ENCODE assay signal across 1 cellular context in the genomic region with DNA sequence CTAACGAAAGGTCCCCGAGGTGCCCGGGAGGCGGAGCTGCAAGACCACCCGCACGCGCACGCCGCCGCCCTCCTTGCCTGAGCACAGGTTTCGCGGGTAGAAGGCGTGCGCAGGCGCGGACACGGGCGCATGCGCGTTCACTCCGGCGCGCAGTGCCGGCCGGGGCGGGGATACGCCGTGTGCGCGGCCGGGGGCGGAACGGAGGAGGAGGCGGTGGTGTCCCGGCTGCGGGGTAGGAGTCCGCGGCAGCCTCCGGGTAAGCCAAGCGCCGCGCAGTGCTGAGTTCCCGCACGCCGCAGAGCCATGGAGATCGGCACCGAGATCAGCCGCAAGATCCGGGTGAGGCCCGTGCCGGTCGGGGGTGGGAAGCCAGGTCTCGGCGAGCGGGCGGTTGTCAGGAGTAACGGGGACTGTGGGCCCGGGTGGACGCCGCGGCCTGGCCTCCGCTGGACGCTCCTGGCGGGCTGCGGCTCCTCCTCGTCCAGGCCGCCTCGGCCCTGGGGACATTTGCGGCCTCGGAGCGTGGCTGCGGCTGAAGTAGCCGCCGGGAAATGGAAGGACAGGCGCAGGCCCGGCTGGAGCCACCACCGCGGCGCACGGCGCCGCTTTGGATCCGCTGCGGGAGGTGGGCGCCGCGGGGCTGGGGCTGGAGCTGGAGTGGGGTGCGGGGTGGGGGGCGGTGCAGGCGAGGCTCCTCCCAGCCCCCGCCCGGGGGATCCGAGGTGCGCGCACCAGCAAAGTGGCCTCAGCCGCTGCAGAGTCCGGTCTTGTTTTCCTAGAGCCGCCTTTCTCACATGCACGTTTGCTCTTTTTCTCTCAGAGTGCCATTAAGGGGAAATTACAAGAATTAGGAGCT.
TF ChIP-seq lines count a peak whose summit lies in the region.

A gene with protein sequence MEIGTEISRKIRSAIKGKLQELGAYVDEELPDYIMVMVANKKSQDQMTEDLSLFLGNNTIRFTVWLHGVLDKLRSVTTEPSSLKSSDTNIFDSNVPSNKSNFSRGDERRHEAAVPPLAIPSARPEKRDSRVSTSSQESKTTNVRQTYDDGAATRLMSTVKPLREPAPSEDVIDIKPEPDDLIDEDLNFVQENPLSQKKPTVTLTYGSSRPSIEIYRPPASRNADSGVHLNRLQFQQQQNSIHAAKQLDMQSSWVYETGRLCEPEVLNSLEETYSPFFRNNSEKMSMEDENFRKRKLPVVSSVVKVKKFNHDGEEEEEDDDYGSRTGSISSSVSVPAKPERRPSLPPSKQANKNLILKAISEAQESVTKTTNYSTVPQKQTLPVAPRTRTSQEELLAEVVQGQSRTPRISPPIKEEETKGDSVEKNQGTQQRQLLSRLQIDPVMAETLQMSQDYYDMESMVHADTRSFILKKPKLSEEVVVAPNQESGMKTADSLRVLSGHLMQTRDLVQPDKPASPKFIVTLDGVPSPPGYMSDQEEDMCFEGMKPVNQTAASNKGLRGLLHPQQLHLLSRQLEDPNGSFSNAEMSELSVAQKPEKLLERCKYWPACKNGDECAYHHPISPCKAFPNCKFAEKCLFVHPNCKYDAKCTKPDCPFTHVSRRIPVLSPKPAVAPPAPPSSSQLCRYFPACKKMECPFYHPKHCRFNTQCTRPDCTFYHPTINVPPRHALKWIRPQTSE (plus strand): TSS at position 207 of the 856 bp plus-strand sequence. CDS start 97 bp downstream, at position 304.

TF ChIP-seq in HEK293, 187 proteins besides CTCF, POLR2A, EP300 and RAD21 (continued from another document and continues in another):
- TF ChIP-seq, protein P1, sequence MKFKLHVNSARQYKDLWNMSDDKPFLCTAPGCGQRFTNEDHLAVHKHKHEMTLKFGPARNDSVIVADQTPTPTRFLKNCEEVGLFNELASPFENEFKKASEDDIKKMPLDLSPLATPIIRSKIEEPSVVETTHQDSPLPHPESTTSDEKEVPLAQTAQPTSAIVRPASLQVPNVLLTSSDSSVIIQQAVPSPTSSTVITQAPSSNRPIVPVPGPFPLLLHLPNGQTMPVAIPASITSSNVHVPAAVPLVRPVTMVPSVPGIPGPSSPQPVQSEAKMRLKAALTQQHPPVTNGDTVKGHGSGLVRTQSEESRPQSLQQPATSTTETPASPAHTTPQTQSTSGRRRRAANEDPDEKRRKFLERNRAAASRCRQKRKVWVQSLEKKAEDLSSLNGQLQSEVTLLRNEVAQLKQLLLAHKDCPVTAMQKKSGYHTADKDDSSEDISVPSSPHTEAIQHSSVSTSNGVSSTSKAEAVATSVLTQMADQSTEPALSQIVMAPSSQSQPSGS (tag by site-specific recombination; IDR thresholded peaks at IDR 0.05; ENCODE audit: low read depth) = no peak
- no peak for TF ChIP-seq GLI4 (tag by site-specific recombination; IDR thresholded peaks at IDR 0.05)
- TF ChIP-seq ZNF529 (tag by site-specific recombination; IDR thresholded peaks at IDR 0.05; ENCODE audit: insufficient replicate concordance) = no peak
- TF ChIP-seq SP2 (tag by site-specific recombination; IDR thresholded peaks at IDR 0.05) = peak; percentile 67
- TF ChIP-seq ZNF664 (tag by site-specific recombination; IDR thresholded peaks at IDR 0.05) = no peak
- no peak for TF ChIP-seq ZNF629 (tag by site-specific recombination; IDR thresholded peaks at IDR 0.05)
- TF ChIP-seq ZBTB7A (tag by site-specific recombination; IDR thresholded peaks at IDR 0.05; ENCODE audit: low read depth) = no peak
- no peak for TF ChIP-seq ZSCAN23 (tag by site-specific recombination; IDR thresholded peaks at IDR 0.05)
- TF ChIP-seq ZFP41 (tag by site-specific recombination; IDR thresholded peaks at IDR 0.05; ENCODE audit: borderline replicate concordance) = no peak
- TF ChIP-seq SCRT1 (tag by site-specific recombination; IDR thresholded peaks at IDR 0.05; ENCODE audit: borderline replicate concordance) = no peak
- TF ChIP-seq ZSCAN30 (tag by site-specific recombination; IDR thresholded peaks at IDR 0.05) = peak; percentile 55
- peak; percentile 57; the same call in 1 of the 2 replicates for TF ChIP-seq ZNF561 (tag by site-specific recombination; IDR thresholded peaks at IDR 0.05; ENCODE audit: borderline replicate concordance)
- TF ChIP-seq, protein P2, sequence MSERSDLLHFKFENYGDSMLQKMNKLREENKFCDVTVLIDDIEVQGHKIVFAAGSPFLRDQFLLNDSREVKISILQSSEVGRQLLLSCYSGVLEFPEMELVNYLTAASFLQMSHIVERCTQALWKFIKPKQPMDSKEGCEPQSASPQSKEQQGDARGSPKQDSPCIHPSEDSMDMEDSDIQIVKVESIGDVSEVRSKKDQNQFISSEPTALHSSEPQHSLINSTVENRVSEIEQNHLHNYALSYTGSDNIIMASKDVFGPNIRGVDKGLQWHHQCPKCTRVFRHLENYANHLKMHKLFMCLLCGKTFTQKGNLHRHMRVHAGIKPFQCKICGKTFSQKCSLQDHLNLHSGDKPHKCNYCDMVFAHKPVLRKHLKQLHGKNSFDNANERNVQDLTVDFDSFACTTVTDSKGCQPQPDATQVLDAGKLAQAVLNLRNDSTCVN (tag by site-specific recombination; optimal IDR thresholded peaks at IDR 0.05) = peak; percentile 96
- TF ChIP-seq, protein P3, sequence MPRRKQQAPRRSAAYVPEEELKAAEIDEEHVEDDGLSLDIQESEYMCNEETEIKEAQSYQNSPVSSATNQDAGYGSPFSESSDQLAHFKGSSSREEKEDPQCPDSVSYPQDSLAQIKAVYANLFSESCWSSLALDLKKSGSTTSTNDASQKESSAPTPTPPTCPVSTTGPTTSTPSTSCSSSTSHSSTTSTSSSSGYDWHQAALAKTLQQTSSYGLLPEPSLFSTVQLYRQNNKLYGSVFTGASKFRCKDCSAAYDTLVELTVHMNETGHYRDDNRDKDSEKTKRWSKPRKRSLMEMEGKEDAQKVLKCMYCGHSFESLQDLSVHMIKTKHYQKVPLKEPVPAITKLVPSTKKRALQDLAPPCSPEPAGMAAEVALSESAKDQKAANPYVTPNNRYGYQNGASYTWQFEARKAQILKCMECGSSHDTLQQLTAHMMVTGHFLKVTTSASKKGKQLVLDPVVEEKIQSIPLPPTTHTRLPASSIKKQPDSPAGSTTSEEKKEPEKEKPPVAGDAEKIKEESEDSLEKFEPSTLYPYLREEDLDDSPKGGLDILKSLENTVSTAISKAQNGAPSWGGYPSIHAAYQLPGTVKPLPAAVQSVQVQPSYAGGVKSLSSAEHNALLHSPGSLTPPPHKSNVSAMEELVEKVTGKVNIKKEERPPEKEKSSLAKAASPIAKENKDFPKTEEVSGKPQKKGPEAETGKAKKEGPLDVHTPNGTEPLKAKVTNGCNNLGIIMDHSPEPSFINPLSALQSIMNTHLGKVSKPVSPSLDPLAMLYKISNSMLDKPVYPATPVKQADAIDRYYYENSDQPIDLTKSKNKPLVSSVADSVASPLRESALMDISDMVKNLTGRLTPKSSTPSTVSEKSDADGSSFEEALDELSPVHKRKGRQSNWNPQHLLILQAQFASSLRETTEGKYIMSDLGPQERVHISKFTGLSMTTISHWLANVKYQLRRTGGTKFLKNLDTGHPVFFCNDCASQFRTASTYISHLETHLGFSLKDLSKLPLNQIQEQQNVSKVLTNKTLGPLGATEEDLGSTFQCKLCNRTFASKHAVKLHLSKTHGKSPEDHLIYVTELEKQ (tag by site-specific recombination; IDR thresholded peaks at IDR 0.05; ENCODE audit: borderline replicate concordance) = no peak
- TF ChIP-seq ZNF169 (tag by site-specific recombination; IDR thresholded peaks at IDR 0.05) = no peak
- TF ChIP-seq SCRT2 (tag by site-specific recombination; IDR thresholded peaks at IDR 0.05) = no peak
- no peak for TF ChIP-seq ZNF311 (tag by site-specific recombination; IDR thresholded peaks at IDR 0.05; ENCODE audit: borderline replicate concordance)
- TF ChIP-seq ZBTB20 (tag by site-specific recombination; IDR thresholded peaks at IDR 0.05) = peak; percentile 87
- TF ChIP-seq, protein P4, sequence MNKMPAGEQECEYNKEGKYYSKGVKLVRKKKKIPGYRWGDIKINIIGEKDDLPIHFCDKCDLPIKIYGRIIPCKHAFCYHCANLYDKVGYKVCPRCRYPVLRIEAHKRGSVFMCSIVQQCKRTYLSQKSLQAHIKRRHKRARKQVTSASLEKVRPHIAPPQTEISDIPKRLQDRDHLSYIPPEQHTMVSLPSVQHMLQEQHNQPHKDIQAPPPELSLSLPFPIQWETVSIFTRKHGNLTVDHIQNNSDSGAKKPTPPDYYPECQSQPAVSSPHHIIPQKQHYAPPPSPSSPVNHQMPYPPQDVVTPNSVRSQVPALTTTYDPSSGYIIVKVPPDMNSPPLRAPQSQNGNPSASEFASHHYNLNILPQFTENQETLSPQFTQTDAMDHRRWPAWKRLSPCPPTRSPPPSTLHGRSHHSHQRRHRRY (tag by site-specific recombination; IDR thresholded peaks at IDR 0.05) = no peak
- no peak for TF ChIP-seq ZNF707 (tag by site-specific recombination; IDR thresholded peaks at IDR 0.05)
- TF ChIP-seq, protein P5, sequence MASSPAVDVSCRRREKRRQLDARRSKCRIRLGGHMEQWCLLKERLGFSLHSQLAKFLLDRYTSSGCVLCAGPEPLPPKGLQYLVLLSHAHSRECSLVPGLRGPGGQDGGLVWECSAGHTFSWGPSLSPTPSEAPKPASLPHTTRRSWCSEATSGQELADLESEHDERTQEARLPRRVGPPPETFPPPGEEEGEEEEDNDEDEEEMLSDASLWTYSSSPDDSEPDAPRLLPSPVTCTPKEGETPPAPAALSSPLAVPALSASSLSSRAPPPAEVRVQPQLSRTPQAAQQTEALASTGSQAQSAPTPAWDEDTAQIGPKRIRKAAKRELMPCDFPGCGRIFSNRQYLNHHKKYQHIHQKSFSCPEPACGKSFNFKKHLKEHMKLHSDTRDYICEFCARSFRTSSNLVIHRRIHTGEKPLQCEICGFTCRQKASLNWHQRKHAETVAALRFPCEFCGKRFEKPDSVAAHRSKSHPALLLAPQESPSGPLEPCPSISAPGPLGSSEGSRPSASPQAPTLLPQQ (tag by site-specific recombination; IDR thresholded peaks at IDR 0.05) = peak; percentile 91
- no peak for TF ChIP-seq ZNF571 (tag by site-specific recombination; IDR thresholded peaks at IDR 0.05)
- TF ChIP-seq WT1 (tag by site-specific recombination; IDR thresholded peaks at IDR 0.05) = no peak; the same call in 1 of the 2 replicates
- no peak for TF ChIP-seq ZBTB21 (tag by site-specific recombination; IDR thresholded peaks at IDR 0.05)
- peak; percentile 95 for TF ChIP-seq ZFHX2 (tag by site-specific recombination; conservative IDR thresholded peaks at IDR 0.05)
- TF ChIP-seq ZNF335 (tag by site-specific recombination; conservative IDR thresholded peaks at IDR 0.05) = peak; percentile 83
- TF ChIP-seq ZNF548 (tag by site-specific recombination; IDR thresholded peaks at IDR 0.05) = no peak
- no peak for TF ChIP-seq ZNF830 (tag by site-specific recombination; IDR thresholded peaks at IDR 0.05; ENCODE audit: low read depth)
- TF ChIP-seq ZNF23 (tag by site-specific recombination; IDR thresholded peaks at IDR 0.05; ENCODE audit: borderline replicate concordance) = no peak
- TF ChIP-seq ZNF776 (tag by site-specific recombination; IDR thresholded peaks at IDR 0.05; ENCODE audit: borderline replicate concordance) = no peak
- peak; percentile 62 for TF ChIP-seq ZIC2 (tag by site-specific recombination; IDR thresholded peaks at IDR 0.05)
- TF ChIP-seq ZNF560 (tag by site-specific recombination; IDR thresholded peaks at IDR 0.05; ENCODE audit: borderline replicate concordance) = no peak
- TF ChIP-seq ZBTB1 (tag by site-specific recombination; IDR thresholded peaks at IDR 0.05) = no peak
- peak; percentile 80 for TF ChIP-seq EGR2 (tag by site-specific recombination; IDR thresholded peaks at IDR 0.05; ENCODE audit: low read depth)
- TF ChIP-seq ZNF654 (tag by site-specific recombination; IDR thresholded peaks at IDR 0.05; ENCODE audit: low read depth) = no peak
- no peak for TF ChIP-seq IKZF3 (tag by site-specific recombination; IDR thresholded peaks at IDR 0.05)
- TF ChIP-seq ZNF133 (tag by site-specific recombination; IDR thresholded peaks at IDR 0.05) = no peak
- TF ChIP-seq SP3 (tag by site-specific recombination; IDR thresholded peaks at IDR 0.05) = peak; percentile 66
- TF ChIP-seq, protein P6, sequence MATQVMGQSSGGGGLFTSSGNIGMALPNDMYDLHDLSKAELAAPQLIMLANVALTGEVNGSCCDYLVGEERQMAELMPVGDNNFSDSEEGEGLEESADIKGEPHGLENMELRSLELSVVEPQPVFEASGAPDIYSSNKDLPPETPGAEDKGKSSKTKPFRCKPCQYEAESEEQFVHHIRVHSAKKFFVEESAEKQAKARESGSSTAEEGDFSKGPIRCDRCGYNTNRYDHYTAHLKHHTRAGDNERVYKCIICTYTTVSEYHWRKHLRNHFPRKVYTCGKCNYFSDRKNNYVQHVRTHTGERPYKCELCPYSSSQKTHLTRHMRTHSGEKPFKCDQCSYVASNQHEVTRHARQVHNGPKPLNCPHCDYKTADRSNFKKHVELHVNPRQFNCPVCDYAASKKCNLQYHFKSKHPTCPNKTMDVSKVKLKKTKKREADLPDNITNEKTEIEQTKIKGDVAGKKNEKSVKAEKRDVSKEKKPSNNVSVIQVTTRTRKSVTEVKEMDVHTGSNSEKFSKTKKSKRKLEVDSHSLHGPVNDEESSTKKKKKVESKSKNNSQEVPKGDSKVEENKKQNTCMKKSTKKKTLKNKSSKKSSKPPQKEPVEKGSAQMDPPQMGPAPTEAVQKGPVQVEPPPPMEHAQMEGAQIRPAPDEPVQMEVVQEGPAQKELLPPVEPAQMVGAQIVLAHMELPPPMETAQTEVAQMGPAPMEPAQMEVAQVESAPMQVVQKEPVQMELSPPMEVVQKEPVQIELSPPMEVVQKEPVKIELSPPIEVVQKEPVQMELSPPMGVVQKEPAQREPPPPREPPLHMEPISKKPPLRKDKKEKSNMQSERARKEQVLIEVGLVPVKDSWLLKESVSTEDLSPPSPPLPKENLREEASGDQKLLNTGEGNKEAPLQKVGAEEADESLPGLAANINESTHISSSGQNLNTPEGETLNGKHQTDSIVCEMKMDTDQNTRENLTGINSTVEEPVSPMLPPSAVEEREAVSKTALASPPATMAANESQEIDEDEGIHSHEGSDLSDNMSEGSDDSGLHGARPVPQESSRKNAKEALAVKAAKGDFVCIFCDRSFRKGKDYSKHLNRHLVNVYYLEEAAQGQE (tag by site-specific recombination; IDR thresholded peaks at IDR 0.05) = no peak
- peak; percentile 94 for TF ChIP-seq ZNF600 (tag by site-specific recombination; IDR thresholded peaks at IDR 0.05)
- no peak for TF ChIP-seq ZNF155 (tag by site-specific recombination; IDR thresholded peaks at IDR 0.05)
- TF ChIP-seq, protein P7, sequence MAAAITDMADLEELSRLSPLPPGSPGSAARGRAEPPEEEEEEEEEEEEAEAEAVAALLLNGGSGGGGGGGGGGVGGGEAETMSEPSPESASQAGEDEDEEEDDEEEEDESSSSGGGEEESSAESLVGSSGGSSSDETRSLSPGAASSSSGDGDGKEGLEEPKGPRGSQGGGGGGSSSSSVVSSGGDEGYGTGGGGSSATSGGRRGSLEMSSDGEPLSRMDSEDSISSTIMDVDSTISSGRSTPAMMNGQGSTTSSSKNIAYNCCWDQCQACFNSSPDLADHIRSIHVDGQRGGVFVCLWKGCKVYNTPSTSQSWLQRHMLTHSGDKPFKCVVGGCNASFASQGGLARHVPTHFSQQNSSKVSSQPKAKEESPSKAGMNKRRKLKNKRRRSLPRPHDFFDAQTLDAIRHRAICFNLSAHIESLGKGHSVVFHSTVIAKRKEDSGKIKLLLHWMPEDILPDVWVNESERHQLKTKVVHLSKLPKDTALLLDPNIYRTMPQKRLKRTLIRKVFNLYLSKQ (tag by site-specific recombination; IDR thresholded peaks at IDR 0.05; ENCODE audit: borderline replicate concordance) = no peak
- TF ChIP-seq KLF9 (tag by site-specific recombination; IDR thresholded peaks at IDR 0.05; ENCODE audit: low read depth) = peak; percentile 67
- peak; percentile 91 for TF ChIP-seq ZNF501 (tag by site-specific recombination; IDR thresholded peaks at IDR 0.05)
- TF ChIP-seq ZNF354C (tag by site-specific recombination; IDR thresholded peaks at IDR 0.05; ENCODE audit: borderline replicate concordance, low read depth) = no peak
- TF ChIP-seq ZNF623 (tag by site-specific recombination; IDR thresholded peaks at IDR 0.05) = no peak
